Comparison of ENCODE assay signal across 8 cellular contexts in the genomic region with DNA sequence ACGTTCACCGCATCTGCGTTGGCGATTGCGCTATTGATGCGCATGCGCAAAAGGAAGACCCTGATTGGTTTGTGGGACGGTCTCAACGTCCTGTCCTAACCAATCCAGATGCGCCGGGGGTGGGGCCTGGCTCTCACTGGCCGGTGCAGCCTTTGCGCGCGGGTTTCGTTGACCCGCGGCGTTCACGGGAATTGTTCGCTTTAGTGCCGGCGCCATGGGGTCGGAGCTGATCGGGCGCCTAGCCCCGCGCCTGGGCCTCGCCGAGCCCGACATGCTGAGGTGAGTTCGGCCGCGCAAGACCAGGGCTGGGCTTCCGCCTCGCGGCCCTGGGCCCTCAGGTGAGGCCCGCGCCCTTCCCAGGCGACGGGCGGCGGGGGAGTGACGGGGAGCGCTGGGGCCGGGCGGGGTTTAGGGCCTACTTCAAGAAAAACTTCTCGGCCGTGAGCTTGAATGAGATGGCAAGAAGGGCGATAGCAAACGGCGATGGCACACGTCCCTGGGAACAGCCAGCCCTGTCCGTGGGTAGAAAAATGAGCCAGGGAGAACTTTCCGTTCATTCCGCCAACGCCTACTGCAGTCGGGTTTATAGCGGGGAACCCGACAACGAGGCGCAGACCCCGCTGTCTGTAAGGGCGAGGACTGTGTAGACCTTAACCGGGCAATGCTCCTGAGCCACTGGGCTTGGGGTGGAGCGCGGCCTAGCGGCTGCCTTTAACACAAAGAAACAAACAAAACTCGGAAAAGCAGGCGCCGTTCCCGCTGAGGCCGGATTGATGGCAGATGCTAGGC. TPM values are rescaled to one million over a fixed set of nuclear protein-coding genes. Genes with fewer than 3 reads are reported as not detected.
DNase-seq lines count a peak whose midpoint lies in the region; ATAC-seq, FAIRE-seq and TF ChIP-seq lines count a peak whose summit lies in the region.

A gene with protein sequence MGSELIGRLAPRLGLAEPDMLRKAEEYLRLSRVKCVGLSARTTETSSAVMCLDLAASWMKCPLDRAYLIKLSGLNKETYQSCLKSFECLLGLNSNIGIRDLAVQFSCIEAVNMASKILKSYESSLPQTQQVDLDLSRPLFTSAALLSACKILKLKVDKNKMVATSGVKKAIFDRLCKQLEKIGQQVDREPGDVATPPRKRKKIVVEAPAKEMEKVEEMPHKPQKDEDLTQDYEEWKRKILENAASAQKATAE (plus strand): TSS at position 168 of the 789 bp plus-strand sequence. CDS start 47 bp downstream, at position 215.

- WGBS in adrenal gland, 4 donors, result 0 to 1% (median 0%) methylated on average over 22 to 73 of the region's 73 CpGs
- under 1% methylated on average over 73 of the region's 73 CpGs for WGBS in urinary bladder

- no peaks in the 10 kb centered on the region for H3K27me3 ChIP-seq in adrenal gland

- H3K4me1 ChIP-seq in adrenal gland (replicated peaks in 1 of 2), result peaks cover 25 to 44% of the 10 kb centered on the region in 2 donors
- H3K4me1 ChIP-seq in urinary bladder (ENCODE audit: insufficient read depth), result peaks cover 3% of the 10 kb centered on the region

- peak in 4 of 6 experiments; percentile 31 to 36 (median 34) for TF ChIP-seq CTCF in adrenal gland (IDR thresholded peaks at IDR 0.05)
- TF ChIP-seq CTCF in progenitor cell of endocrine pancreas (IDR thresholded peaks at IDR 0.05; ENCODE audit: unreplicated experiment), result peak; percentile 58

- TF ChIP-seq POLR2A in GM12891 (IDR thresholded peaks at IDR 0.05; ENCODE audit: low read depth, low read length), result 0 out of 2 replicates have a peak, but pooled peaks have one; percentile 7
- TF ChIP-seq POLR2A in adrenal gland (IDR thresholded peaks at IDR 0.05), result peak in 1 of 2 donors; percentile 63

- peak; percentile 73 for ATAC-seq in HG02763 (IDR thresholded peaks at IDR 0.05; ENCODE audit: unreplicated experiment)
- ATAC-seq in left cardiac atrium, result peak; percentile 91 to 95

- H3K36me3 Mint-ChIP-seq in progenitor cell of endocrine pancreas (ENCODE audit: insufficient read depth), result peaks cover 6% of the 10 kb centered on the region

- no peaks in the 10 kb centered on the region for H3K9me3 ChIP-seq in adrenal gland (replicated peaks in 1 of 3)

- H3K27me3 Mint-ChIP-seq in progenitor cell of endocrine pancreas, result no peaks in the 10 kb centered on the region

- no peak within 1 kb of the TSS for H3K4me3 Mint-ChIP-seq in progenitor cell of endocrine pancreas (ENCODE audit: low read depth)

- no peak within 1 kb of the TSS for H3K27ac Mint-ChIP-seq in progenitor cell of endocrine pancreas

- H3K27ac ChIP-seq in adrenal gland (peak within 1 kb of the TSS; percentile 91 to 96 (median 95)), urinary bladder (ENCODE audit: low read depth) (peak within 1 kb of the TSS; percentile 97)

- DNase-seq in GM12891 (ENCODE audit: insufficient read length, low spot score) (peak; percentile 73), NCI-H1417 treated with DMSO at 0.1 percent for 48 hours (lab: John Stamatoyannopoulos, UW) (peak; percentile 99), T follicular helper cell (ENCODE audit: low read depth) (peak; percentile 95), adrenal gland (peak; percentile 97 to 100 (median 99)), left cardiac atrium (peak; percentile 99), progenitor cell of endocrine pancreas (ENCODE audit: low spot score, unreplicated experiment) (peak; percentile 93)

- intact Hi-C loops in adrenal gland (cut with DNase I), result no loop called here
- intact Hi-C loops in left cardiac atrium (cut with DNase I), result loop anchor here (10.0 kb wide), 2 partner anchors 105 to 115 kb away; no protein-coding TSS in a partner anchor

- peak within 1 kb of the TSS; percentile 46 to 95 (median 85) for H3K4me3 ChIP-seq in adrenal gland
- peak within 1 kb of the TSS; percentile 82 for H3K4me3 ChIP-seq in urinary bladder (ENCODE audit: low read depth, low read length)

- H3K9me3 Mint-ChIP-seq in progenitor cell of endocrine pancreas (ENCODE audit: low read depth), result no peaks in the 10 kb centered on the region

- no peak for FAIRE-seq in GM12891 (lab: Jason Lieb, UNC)

- no peaks in the 10 kb centered on the region for H3K36me3 ChIP-seq in adrenal gland (replicated peaks in 1 of 2)
- H3K36me3 ChIP-seq in urinary bladder (ENCODE audit: insufficient read depth), result no peaks in the 10 kb centered on the region

- peaks cover 38% of the 10 kb centered on the region for H3K4me1 Mint-ChIP-seq in progenitor cell of endocrine pancreas (ENCODE audit: low read depth)

TF ChIP-seq in GM12891, 5 proteins besides CTCF, POLR2A, EP300 and RAD21:
- TF ChIP-seq SPI1 (IDR thresholded peaks at IDR 0.05; ENCODE audit: low read depth, low read length) (no peak), POU2F2 (IDR thresholded peaks at IDR 0.05; ENCODE audit: low read depth, low read length) (0 out of 2 replicates have a peak, but pooled peaks have one; percentile 17), PAX5 (IDR thresholded peaks at IDR 0.05; ENCODE audit: insufficient read depth, low read length, severe bottlenecking) (no peak), TAF1 (IDR thresholded peaks at IDR 0.05; ENCODE audit: low read depth, low read length) (peak; percentile 12; the same call in 1 of the 2 replicates), POLR2AphosphoS5 (IDR thresholded peaks at IDR 0.05; ENCODE audit: low read depth, low read length) (no peak; the same call in 1 of the 2 replicates)

RNA-seq across cellular contexts. Expression of the gene that starts here (rescaled TPM):
- 26.8 TPM for polyA plus RNA-seq in GM12891 (2012; ENCODE audit: low read depth, missing spikeins)
- 10 to 100 TPM in 1 of 8 donors, 1 to 10 TPM in 5, under 1 TPM in 1, not detected in 1; 0.55 to 12.3 (median 2.6) TPM for total RNA-seq in adrenal gland
- 1 to 10 TPM; 1.4 to 2.9 (median 2.2) TPM for polyA plus RNA-seq in adrenal gland
- 1 to 10 TPM; 2.0 to 2.1 TPM for total RNA-seq in left cardiac atrium
- total RNA-seq in progenitor cell of endocrine pancreas, result 41.7 and 42.2 TPM in 2 replicates
- total RNA-seq in urinary bladder, result 10.1 TPM
- 0.77 TPM for polyA plus RNA-seq in urinary bladder

Comparison
In these comparisons a context has a peak if more than half of its experiments do, and no peak if none do; other contexts are left out.
1. Peak in every context shown above with its lines: DNase-seq, ATAC-seq, H3K4me3 ChIP-seq and H3K27ac ChIP-seq.
2. intact Hi-C loops: an anchor here in left cardiac atrium (10.0 kb wide); none called in adrenal gland.